19 cellular contexts compared by ENCODE assay signal in genomic region chr7:111459757-111460280, GRCh38.
"Had no signal": no experiment of that assay in that cellular context is flagged by ENCODE, and none has a peak within 500 bp of the region (broad histone marks: within the 10 kb centered on the region; RNA-seq: fewer than 3 reads in every experiment).

No MANE protein-coding gene starts in this region.

- H3K4me3 ChIP-seq: transverse colon, uterus had no signal

- H3K36me3 ChIP-seq: transverse colon, uterus, WERI-Rb-1 had no signal

- H3K4me1 ChIP-seq: transverse colon, uterus had no signal

- ATAC-seq: activated T-cell treated with anti-CD3 and anti-CD28 coated beads, Interleukin-2, amount 50 U/mL, for 72 hours; natural killer cell had no signal

- H3K27ac ChIP-seq: epithelial cell of prostate, transverse colon, uterus, WERI-Rb-1 had no signal

- H3K9me3 ChIP-seq: transverse colon, uterus had no signal

- DNase-seq: activated CD4-positive, alpha-beta T cell treated with anti-CD3 and anti-CD28 coated beads, Interleukin-2, amount 50 U/mL, for 4 hours; activated effector memory CD4-positive, alpha-beta T cell treated with anti-CD3 and anti-CD28 coated beads, Interleukin-2, amount 50 U/mL, for 16 hours; activated naive CD4-positive, alpha-beta T cell treated with anti-CD3 and anti-CD28 coated beads, Interleukin-2, amount 50 U/mL, for 16 hours; activated T-cell treated with anti-CD3 and anti-CD28 coated beads, Interleukin-2, amount 50 U/mL, for 72 hours; endodermal cell; immature natural killer cell; mesendoderm; natural killer cell; nucleus accumbens; posterior cingulate gyrus; stimulated activated CD4-positive, alpha-beta T cell treated with anti-CD3 and anti-CD28 coated beads, Interleukin-2, amount 100 ng/mL, for 24 hours; stimulated activated naive CD4-positive, alpha-beta T cell treated with Interleukin-2 at 50 U/mL for 16 hours; SW 1271; transverse colon; uterus; WERI-Rb-1 had no signal

- FAIRE-seq: astrocyte, bronchial epithelial cell had no signal

- H3K27me3 ChIP-seq: transverse colon, uterus had no signal
